Comparison of ENCODE assay signal across 17 cellular contexts in genomic region chr6:14903176-14904088, GRCh38.
DNase-seq lines count a peak whose midpoint lies in the region; ATAC-seq, FAIRE-seq and TF ChIP-seq lines count a peak whose summit lies in the region.
"Had no signal": no experiment of that assay in that cellular context is flagged by ENCODE, and none has a peak within 500 bp of the region (broad histone marks: within the 10 kb centered on the region; RNA-seq: fewer than 3 reads in every experiment).

No MANE protein-coding gene starts in this region.

- no TSS peak for BruUV-seq in OCI-LY7 (replicated peaks; lab: Mats Ljungman, UMichigan)

- H2AFZ ChIP-seq in OCI-LY7 (ENCODE audit: low read length) = no peak overlapping the region

- ATAC-seq in mucosa of descending colon = peak; percentile 88
- ATAC-seq in CD8-positive, alpha-beta T cell = no peak
- ATAC-seq: naive thymus-derived CD4-positive, alpha-beta T cell; psoas muscle; T-cell had no signal

- intact Hi-C loops in CD14-positive monocyte (cut with micrococcal nuclease) = no loop called here
- intact Hi-C loops in OCI-LY7 (cut with micrococcal nuclease; ENCODE audit: unreplicated experiment) = no loop called here
- intact Hi-C loops in mucosa of descending colon (cut with DNase I, micrococcal nuclease) = no loop called here
- intact Hi-C loops in kidney (cut with DNase I) = no loop called here
- intact Hi-C loops in CD8-positive, alpha-beta T cell (cut with DNase I, micrococcal nuclease) = no loop called here

- H3K4me3 ChIP-seq in OCI-LY7 (ENCODE audit: low read depth, low read length, poor library complexity, severe bottlenecking) (no peak overlapping the region), mucosa of descending colon (no peak overlapping the region), kidney (ENCODE audit: low read length in 2 of 2) (no peak overlapping the region)
- no peak overlapping the region for H3K4me3 ChIP-seq in CD8-positive, alpha-beta T cell (ENCODE audit: low read depth, low read length)
- H3K4me3 ChIP-seq: psoas muscle had no signal

- H3K9me3 ChIP-seq in OCI-LY7 (ENCODE audit: low read length) (no peaks in the 10 kb centered on the region), mucosa of descending colon (no peaks in the 10 kb centered on the region), kidney (ENCODE audit: control insufficient read depth in 1 of 2, low read length in 2 of 2) (peaks cover 0 to 2% of the 10 kb centered on the region in 2 donors)
- H3K9me3 ChIP-seq in CD8-positive, alpha-beta T cell (ENCODE audit: low read length) = no peaks in the 10 kb centered on the region
- H3K9me3 ChIP-seq: psoas muscle had no signal

- no peak for TF ChIP-seq CTCF in CD14-positive monocyte (IDR thresholded peaks at IDR 0.05)
- no peak for TF ChIP-seq CTCF in OCI-LY7 (conservative IDR thresholded peaks at IDR 0.05; ENCODE audit: low read length)
- TF ChIP-seq CTCF in mucosa of descending colon (IDR thresholded peaks at IDR 0.05) = no peak
- TF ChIP-seq CTCF in kidney (IDR thresholded peaks at IDR 0.05; ENCODE audit: borderline replicate concordance, extremely low read depth, insufficient read depth) = no peak
- TF ChIP-seq CTCF in CD8-positive, alpha-beta T cell (IDR thresholded peaks at IDR 0.05) = no peak

- peak overlapping the region in 4 of 7 donors; percentile 27 to 66 (median 38) for H3K27ac Mint-ChIP-seq in CD14-positive monocyte
- no peak overlapping the region for H3K27ac Mint-ChIP-seq in CD8-positive, alpha-beta T cell
- H3K27ac Mint-ChIP-seq: activated naive CD4-positive, alpha-beta T cell treated with anti-CD3 and anti-CD28 coated beads, Interleukin-2, amount 10 ng/mL, durations not matched to agents 7 days and 5 days; T-cell had no signal

- H3K9me3 Mint-ChIP-seq in CD14-positive monocyte = peaks cover 0 to 8% (median 0%) of the 10 kb centered on the region in 7 donors
- H3K9me3 Mint-ChIP-seq in CD8-positive, alpha-beta T cell = no peaks in the 10 kb centered on the region
- H3K9me3 Mint-ChIP-seq: T-cell had no signal

- DNase-seq in CD14-positive monocyte (ENCODE audit: low spot score) (no peak), HTR-8/SVneo (ENCODE audit: insufficient read length, low spot score) (no peak), OCI-LY7 (ENCODE audit: low spot score) (peak; percentile 20), mucosa of descending colon (no peak), SHP77 treated with DMSO at 0.1 percent for 48 hours (lab: John Stamatoyannopoulos, UW) (no peak), NCI-H128 (lab: John Stamatoyannopoulos, UW; ENCODE audit: unreplicated experiment) (no peak), kidney (no peak)
- DNase-seq in CD8-positive, alpha-beta T cell = no peak
- DNase-seq: activated naive CD4-positive, alpha-beta T cell treated with anti-CD3 and anti-CD28 coated beads, Interleukin-2, amount 10 ng/mL, durations not matched to agents 7 days and 5 days; DMS79; Karpas-422; naive thymus-derived CD4-positive, alpha-beta T cell; NCI-H2029 treated with DMSO at 0.1 percent for 48 hours; psoas muscle; RPMI8226; substantia nigra; T-cell had no signal

- H3K27me3 Mint-ChIP-seq in CD14-positive monocyte (ENCODE audit: low read depth in 3 of 3) = no peaks in the 10 kb centered on the region
- H3K27me3 Mint-ChIP-seq in CD8-positive, alpha-beta T cell (ENCODE audit: low read depth) = no peaks in the 10 kb centered on the region
- H3K27me3 Mint-ChIP-seq: activated naive CD4-positive, alpha-beta T cell treated with anti-CD3 and anti-CD28 coated beads, Interleukin-2, amount 10 ng/mL, durations not matched to agents 7 days and 5 days; naive thymus-derived CD4-positive, alpha-beta T cell; T-cell had no signal

- H3K27me3 ChIP-seq in CD8-positive, alpha-beta T cell (ENCODE audit: insufficient read depth, low read length) = no peaks in the 10 kb centered on the region

- H3K27ac ChIP-seq in OCI-LY7 (ENCODE audit: low read depth, low read length, poor library complexity, severe bottlenecking) (no peak overlapping the region), kidney (ENCODE audit: low read depth in 2 of 2, low read length in 2 of 2) (no peak overlapping the region)
- no peak overlapping the region for H3K27ac ChIP-seq in CD8-positive, alpha-beta T cell (ENCODE audit: low read depth, low read length)
- H3K27ac ChIP-seq: psoas muscle had no signal

- FAIRE-seq in HTR-8/SVneo (lab: Jason Lieb, UNC) (peak; percentile 48), kidney (lab: Jason Lieb, UNC) (no peak)

- H3K4me1 ChIP-seq in OCI-LY7 (ENCODE audit: insufficient read depth, low read length, poor library complexity, severe bottlenecking) (peaks cover 11% of the 10 kb centered on the region), mucosa of descending colon (ENCODE audit: low read depth) (no peaks in the 10 kb centered on the region), kidney (ENCODE audit: control insufficient read depth in 1 of 2, insufficient read depth in 1 of 2, low read depth in 1 of 2, low read length in 2 of 2) (no peaks in the 10 kb centered on the region)
- no peaks in the 10 kb centered on the region for H3K4me1 ChIP-seq in CD8-positive, alpha-beta T cell (ENCODE audit: insufficient read depth, low read length)
- H3K4me1 ChIP-seq: psoas muscle had no signal

- CTCF ChIA-PET in OCI-LY7 (lab: Charles Lee; ENCODE audit: unreplicated experiment) = interaction anchor here (0.7 kb wide), 1 partner anchor 11 kb away, joined by 4 read pairs; no protein-coding TSS in a partner anchor
- CTCF ChIA-PET in CD8-positive, alpha-beta T cell (lab: Charles Lee) = interaction anchor here (0.5 kb wide), 1 partner anchor 16 kb away, joined by 3 read pairs; no protein-coding TSS in a partner anchor

- no peaks in the 10 kb centered on the region for H3K9me2 ChIP-seq in OCI-LY7 (ENCODE audit: insufficient read depth, low read length)

- no peak overlapping the region for H3K4me3 Mint-ChIP-seq in CD14-positive monocyte
- no peak overlapping the region for H3K4me3 Mint-ChIP-seq in CD8-positive, alpha-beta T cell
- H3K4me3 Mint-ChIP-seq: activated naive CD4-positive, alpha-beta T cell treated with anti-CD3 and anti-CD28 coated beads, Interleukin-2, amount 10 ng/mL, durations not matched to agents 7 days and 5 days; naive thymus-derived CD4-positive, alpha-beta T cell; T-cell had no signal

- H3K4me2 ChIP-seq in OCI-LY7 (ENCODE audit: low read length) = no peak overlapping the region

- H3K36me3 ChIP-seq in OCI-LY7 (ENCODE audit: insufficient read depth, low read length) = no peaks in the 10 kb centered on the region
- H3K36me3 ChIP-seq in mucosa of descending colon (ENCODE audit: low read depth) = no peaks in the 10 kb centered on the region
- H3K36me3 ChIP-seq in kidney (ENCODE audit: control insufficient read depth in 1 of 2, insufficient read depth in 2 of 2, low read length in 2 of 2) = no peaks in the 10 kb centered on the region
- no peaks in the 10 kb centered on the region for H3K36me3 ChIP-seq in CD8-positive, alpha-beta T cell (ENCODE audit: insufficient read depth, low read length)

- H3K4me1 Mint-ChIP-seq in CD14-positive monocyte = peaks cover 18% of the 10 kb centered on the region
- no peaks in the 10 kb centered on the region for H3K4me1 Mint-ChIP-seq in CD8-positive, alpha-beta T cell (ENCODE audit: low read depth)
- H3K4me1 Mint-ChIP-seq: activated naive CD4-positive, alpha-beta T cell treated with anti-CD3 and anti-CD28 coated beads, Interleukin-2, amount 10 ng/mL, durations not matched to agents 7 days and 5 days had no signal

- no peaks in the 10 kb centered on the region for H3K79me2 ChIP-seq in OCI-LY7 (ENCODE audit: insufficient read depth, low read depth, low read length)

- no peak overlapping the region for H3K9ac ChIP-seq in kidney (ENCODE audit: low read length in 2 of 2)

- peaks cover 0 to 3% of the 10 kb centered on the region in 2 donors for H3K36me3 Mint-ChIP-seq in CD14-positive monocyte
- no peaks in the 10 kb centered on the region for H3K36me3 Mint-ChIP-seq in CD8-positive, alpha-beta T cell
- H3K36me3 Mint-ChIP-seq: activated naive CD4-positive, alpha-beta T cell treated with anti-CD3 and anti-CD28 coated beads, Interleukin-2, amount 10 ng/mL, durations not matched to agents 7 days and 5 days; T-cell had no signal

- POLR2A ChIA-PET in OCI-LY7 (lab: Charles Lee) = no interaction called here
- POLR2A ChIA-PET in CD8-positive, alpha-beta T cell (lab: Charles Lee) = interaction anchor here (0.5 kb wide), 1 partner anchor 142 kb away, joined by 4 read pairs; no protein-coding TSS in a partner anchor

- no peaks in the 10 kb centered on the region for H4K20me1 ChIP-seq in OCI-LY7 (ENCODE audit: insufficient read depth, low read length)
